Comparison of ENCODE assay signal across 1 cellular context in genomic region chr4:158768577-158769174, GRCh38.
TF ChIP-seq lines count a peak whose summit lies in the region.

FNIP2 (plus strand) TSS chr4:158769026; CDS start chr4:158769213, 187 bp downstream.

TF ChIP-seq in HEK293, 187 proteins besides CTCF, POLR2A, EP300 and RAD21 (continued from another document):
- TF ChIP-seq ZNF398 (tag by site-specific recombination; IDR thresholded peaks at IDR 0.05) (peak; percentile 34; the same call in 1 of the 2 replicates), ZEB2 (tag by site-specific recombination; IDR thresholded peaks at IDR 0.05) (0 out of 2 replicates have a peak, but pooled peaks have one; percentile 37), GLIS2 (tag by site-specific recombination; IDR thresholded peaks at IDR 0.05) (peak; percentile 70), ZXDB (tag by site-specific recombination; IDR thresholded peaks at IDR 0.05) (peak; percentile 51), PATZ1 (tag by site-specific recombination; IDR thresholded peaks at IDR 0.05) (peak; percentile 34; the same call in 1 of the 2 replicates), ZBTB20 (tag by site-specific recombination; IDR thresholded peaks at IDR 0.05) (peak; percentile 25; the same call in 1 of the 2 replicates), ZNF677 (tag by site-specific recombination; IDR thresholded peaks at IDR 0.05) (no peak), KLF8 (tag by site-specific recombination; IDR thresholded peaks at IDR 0.05) (peak; percentile 41; the same call in 1 of the 2 replicates), ZBTB8A (tag by site-specific recombination; IDR thresholded peaks at IDR 0.05) (peak; percentile 63), PRDM10 (tag by site-specific recombination; IDR thresholded peaks at IDR 0.05) (peak; percentile 78), EGR2 (tag by site-specific recombination; IDR thresholded peaks at IDR 0.05; ENCODE audit: low read depth) (peak; percentile 39; the same call in 1 of the 2 replicates), ZNF292 (tag by site-specific recombination; IDR thresholded peaks at IDR 0.05; ENCODE audit: borderline replicate concordance, low read depth) (no peak), ZNF132 (tag by site-specific recombination; IDR thresholded peaks at IDR 0.05; ENCODE audit: borderline replicate concordance) (no peak)
